Comparison of ENCODE assay signal across 1 cellular context in genomic region chr11:122095950-122096942, GRCh38.
TF ChIP-seq lines count a peak whose summit lies in the region.

No MANE protein-coding gene starts in this region.

TF ChIP-seq in neural cell, 6 proteins besides CTCF, POLR2A, EP300 and RAD21 (continued from another document):
- no peak for TF ChIP-seq REST (IDR thresholded peaks at IDR 0.05; ENCODE audit: borderline replicate concordance)
- TF ChIP-seq POLR2AphosphoS5 (IDR thresholded peaks at IDR 0.05): no peak
- no peak for TF ChIP-seq MXI1 (conservative IDR thresholded peaks at IDR 0.05; ENCODE audit: poor library complexity, severe bottlenecking)
